Comparison of ENCODE assay signal across 28 cellular contexts in the genomic region with DNA sequence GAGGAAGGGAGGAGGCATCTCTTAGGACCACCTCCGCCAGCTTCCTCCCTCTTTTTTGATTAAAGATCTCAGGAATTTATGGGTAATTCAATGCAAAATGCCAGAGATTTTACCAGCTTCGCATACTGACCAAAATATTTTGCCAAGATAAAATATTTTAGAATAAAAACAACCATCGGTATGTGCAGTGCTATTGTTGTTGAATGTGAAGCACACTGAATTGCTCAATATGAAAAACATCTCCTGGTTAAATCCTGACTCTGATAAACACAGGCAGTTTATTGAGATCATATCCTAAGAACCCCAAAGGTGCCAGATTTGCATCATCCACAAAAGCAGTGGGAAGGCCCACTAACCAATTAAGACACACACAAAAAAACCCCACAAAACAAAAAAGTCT.
A peak's percentile ranks its signal among the peaks of the same experiment; 100 is the strongest.
DNase-seq lines count a peak whose midpoint lies in the region; ATAC-seq and TF ChIP-seq lines count a peak whose summit lies in the region.
"Had no signal": no experiment of that assay in that cellular context is flagged by ENCODE, and none has a peak within 500 bp of the region (broad histone marks: within the 10 kb centered on the region; RNA-seq: fewer than 3 reads in every experiment).

No MANE protein-coding gene starts in this region.

- in situ Hi-C loops in brain microvascular endothelial cell (cut with HindIII; ENCODE audit: low pct_ligation_motif_present, low sequenced_read_pairs), result no loop called here

- TF ChIP-seq POLR2A in gastroesophageal sphincter (IDR thresholded peaks at IDR 0.05), result no peak

- TF ChIP-seq CTCF in HFFc6 (IDR thresholded peaks at IDR 0.05), result no peak
- no peak for TF ChIP-seq CTCF in brain microvascular endothelial cell (IDR thresholded peaks at IDR 0.05; ENCODE audit: low read depth, low read length, missing control alignments)
- TF ChIP-seq CTCF in osteoblast (IDR thresholded peaks at IDR 0.05; ENCODE audit: extremely low read depth, low read depth, low read length), result no peak
- no peak for TF ChIP-seq CTCF in H9 (conservative IDR thresholded peaks at IDR 0.05)
- no peak for TF ChIP-seq CTCF in glutamatergic neuron (IDR thresholded peaks at IDR 0.05; ENCODE audit: partially characterized antibody, unreplicated experiment)
- no peak for TF ChIP-seq CTCF in gastroesophageal sphincter (IDR thresholded peaks at IDR 0.05)

- H3K4me3 ChIP-seq in ACC112 (ENCODE audit: low read depth, low read length), result peak overlapping the region; percentile 34; the same call in 1 of the 2 replicates
- no peak overlapping the region for H3K4me3 ChIP-seq in brain microvascular endothelial cell (ENCODE audit: low read depth, low read length)
- no peak overlapping the region for H3K4me3 ChIP-seq in osteoblast (ENCODE audit: insufficient read depth, low read length)
- H3K4me3 ChIP-seq in gastroesophageal sphincter, result no peak overlapping the region
- H3K4me3 ChIP-seq: psoas muscle, vagina had no signal

- no peak overlapping the region for H2AFZ ChIP-seq in ACC112 (ENCODE audit: low read length, unreplicated experiment)
- no peak overlapping the region for H2AFZ ChIP-seq in osteoblast (ENCODE audit: low read length)
- H2AFZ ChIP-seq in H9 (ENCODE audit: low read length), result no peak overlapping the region

- H3K9ac ChIP-seq in H9 (ENCODE audit: extremely low read depth, insufficient read length, low read length), result no peak overlapping the region

- H3K36me3 ChIP-seq in ACC112 (ENCODE audit: insufficient read depth, low read length), result no peaks in the 10 kb centered on the region
- no peaks in the 10 kb centered on the region for H3K36me3 ChIP-seq in brain microvascular endothelial cell (replicated peaks)
- H3K36me3 ChIP-seq in osteoblast (ENCODE audit: insufficient read depth, low read length), result no peaks in the 10 kb centered on the region
- H3K36me3 ChIP-seq in gastroesophageal sphincter, result no peaks in the 10 kb centered on the region
- H3K36me3 ChIP-seq: vagina, WERI-Rb-1 had no signal

- no CpG with 5 or more reads among the region's 3 CpGs for WGBS in H9 (ENCODE audit: extremely low coverage, insufficient read length, low lambda C conversion rate)
- 83 to 90% methylated on average over 2 to 3 of the region's 3 CpGs for WGBS in gastroesophageal sphincter (ENCODE audit: low coverage in 1 of 2), 2 donors

- no peaks in the 10 kb centered on the region for H3K9me3 ChIP-seq in osteoblast (ENCODE audit: low read depth, low read length)
- no peaks in the 10 kb centered on the region for H3K9me3 ChIP-seq in H9 (ENCODE audit: control insufficient read depth, low read depth, low read length)
- H3K9me3 ChIP-seq in gastroesophageal sphincter, result no peaks in the 10 kb centered on the region
- H3K9me3 ChIP-seq: psoas muscle, vagina had no signal

- H3K9me3 Mint-ChIP-seq in HFFc6, result no peaks in the 10 kb centered on the region
- no peaks in the 10 kb centered on the region for H3K9me3 Mint-ChIP-seq in H9
- no peaks in the 10 kb centered on the region for H3K9me3 Mint-ChIP-seq in glutamatergic neuron (ENCODE audit: unreplicated experiment)
- H3K9me3 Mint-ChIP-seq: activated T-cell treated with anti-CD3 and anti-CD28 coated beads, Interleukin-2, amount 50 U/mL, for 24 hours; dendritic cell treated with granulocyte-macrophage colony-stimulating factor and Interleukin-4, amounts not matched to agents 40 ng/mL and 50 ng/mL, for 4 days; endodermal cell; T-helper 2 cell treated with Interferon-gamma antibody and Interleukin-4, amounts not matched to agents 5 μg/mL and 100 μg/mL, for 36 hours had no signal

- no peak overlapping the region for H2BK20ac ChIP-seq in H9 (ENCODE audit: low read depth, low read length, poor library complexity, severe bottlenecking)

- H3K18ac ChIP-seq in H9 (ENCODE audit: insufficient read length, low read depth, low read length), result no peak overlapping the region

- no peaks in the 10 kb centered on the region for H4K20me1 ChIP-seq in osteoblast (ENCODE audit: insufficient read depth, low read length)
- H4K20me1 ChIP-seq in H9 (ENCODE audit: control insufficient read depth, insufficient read depth, insufficient read length), result no peaks in the 10 kb centered on the region

- no peaks in the 10 kb centered on the region for H3K23me2 ChIP-seq in H9 (ENCODE audit: insufficient read length, low read depth, low read length, poor library complexity, severe bottlenecking)

- H3K79me1 ChIP-seq in H9 (ENCODE audit: insufficient read depth, low read depth, low read length, poor library complexity, severe bottlenecking), result no peaks in the 10 kb centered on the region

- peak overlapping the region; percentile 81 for H3K27ac ChIP-seq in ACC112 (ENCODE audit: low read depth, low read length)
- peak overlapping the region; percentile 0 for H3K27ac ChIP-seq in brain microvascular endothelial cell
- peak overlapping the region; percentile 86 for H3K27ac ChIP-seq in osteoblast (ENCODE audit: low read depth, low read length)
- H3K27ac ChIP-seq in H9 (ENCODE audit: insufficient read length, low read depth, low read length), result no peak overlapping the region
- H3K27ac ChIP-seq in gastroesophageal sphincter, result no peak overlapping the region
- H3K27ac ChIP-seq: psoas muscle, vagina, WERI-Rb-1 had no signal

- no peak overlapping the region for H4K8ac ChIP-seq in H9 (replicated peaks; ENCODE audit: insufficient read length, low read depth, low read length)

- H4K5ac ChIP-seq in H9 (ENCODE audit: insufficient read length, low read depth, low read length), result no peak overlapping the region

- H3K23ac ChIP-seq in H9 (ENCODE audit: insufficient read length, low read depth, low read length), result no peak overlapping the region

- H3K4ac ChIP-seq in H9 (ENCODE audit: low read depth, low read length), result no peak overlapping the region

- no peaks in the 10 kb centered on the region for H3K27me3 ChIP-seq in ACC112 (ENCODE audit: insufficient read depth, low read length)
- H3K27me3 ChIP-seq in brain microvascular endothelial cell (replicated peaks), result no peaks in the 10 kb centered on the region
- no peaks in the 10 kb centered on the region for H3K27me3 ChIP-seq in osteoblast (ENCODE audit: insufficient read depth, low read length)
- H3K27me3 ChIP-seq in H9 (ENCODE audit: insufficient read depth, low read length), result no peaks in the 10 kb centered on the region
- no peaks in the 10 kb centered on the region for H3K27me3 ChIP-seq in gastroesophageal sphincter
- H3K27me3 ChIP-seq: vagina had no signal

- no peak overlapping the region for H3K14ac ChIP-seq in H9 (ENCODE audit: insufficient read depth, low read length)

- H2BK12ac ChIP-seq in H9 (ENCODE audit: insufficient read length, low read depth, low read length), result no peak overlapping the region

- ATAC-seq in gastroesophageal sphincter, result no peak
- ATAC-seq in HG02678 (IDR thresholded peaks at IDR 0.05; ENCODE audit: unreplicated experiment), result no peak
- ATAC-seq: esophagus mucosa; HepG2; left lobe of liver; PC-3; Right ventricle myocardium inferior; stimulated activated naive CD8-positive, alpha-beta T cell treated with anti-CD3 and anti-CD28 coated beads, Interleukin-15, Interleukin-2, amounts not matched to agents 100 U/mL and 50 U/mL, for 24 hours had no signal

- H3K79me2 ChIP-seq in ACC112 (ENCODE audit: control insufficient read depth, insufficient read depth, low read length, unreplicated experiment) (peaks cover 32% of the 10 kb centered on the region), osteoblast (ENCODE audit: insufficient read depth, low read length) (peaks cover 5% of the 10 kb centered on the region), H9 (ENCODE audit: insufficient read depth, low read length) (no peaks in the 10 kb centered on the region)

- peaks cover 57% of the 10 kb centered on the region for H3K4me1 Mint-ChIP-seq in HFFc6 (ENCODE audit: low read depth)
- H3K4me1 Mint-ChIP-seq in H9, result no peaks in the 10 kb centered on the region
- no peaks in the 10 kb centered on the region for H3K4me1 Mint-ChIP-seq in glutamatergic neuron (ENCODE audit: low read depth, unreplicated experiment)
- H3K4me1 Mint-ChIP-seq: endodermal cell had no signal

- H4K91ac ChIP-seq in H9 (ENCODE audit: insufficient read length, low read depth, low read length), result no peak overlapping the region

- H2BK5ac ChIP-seq in H9 (ENCODE audit: insufficient read length, low read length), result no peak overlapping the region

- no peaks in the 10 kb centered on the region for H3K27me3 Mint-ChIP-seq in HFFc6 (ENCODE audit: insufficient read depth)
- no peaks in the 10 kb centered on the region for H3K27me3 Mint-ChIP-seq in H9 (ENCODE audit: low read depth)
- H3K27me3 Mint-ChIP-seq in glutamatergic neuron (ENCODE audit: unreplicated experiment), result no peaks in the 10 kb centered on the region
- H3K27me3 Mint-ChIP-seq: activated T-cell treated with anti-CD3 and anti-CD28 coated beads, Interleukin-2, amount 50 U/mL, for 24 hours; dendritic cell treated with granulocyte-macrophage colony-stimulating factor and Interleukin-4, amounts not matched to agents 40 ng/mL and 50 ng/mL, for 4 days had no signal

- H2BK120ac ChIP-seq in H9 (ENCODE audit: low read depth, low read length, poor library complexity, severe bottlenecking), result no peak overlapping the region

- H3K56ac ChIP-seq in H9 (ENCODE audit: insufficient read length, low read depth, low read length), result no peak overlapping the region

- H3K36me3 Mint-ChIP-seq in HFFc6 (ENCODE audit: low read depth) (peaks cover 4% of the 10 kb centered on the region; the same call in 1 of the 2 replicates), H9 (ENCODE audit: insufficient read depth in 1 of 3, low read depth in 3 of 3) (no peaks in the 10 kb centered on the region), glutamatergic neuron (ENCODE audit: unreplicated experiment) (no peaks in the 10 kb centered on the region)

- H2BK15ac ChIP-seq in H9 (ENCODE audit: low read depth, low read length), result no peak overlapping the region

- DNase-seq in HFFc6, result no peak
- no peak for DNase-seq in brain microvascular endothelial cell
- no peak for DNase-seq in osteoblast (ENCODE audit: insufficient read length, low spot score, missing footprints)
- no peak for DNase-seq in H9
- no peak for DNase-seq in glutamatergic neuron
- DNase-seq: activated CD4-positive, alpha-beta T cell treated with anti-CD3 and anti-CD28 coated beads for 48 hours; activated gamma-delta T cell treated with Interleukin-2 at 50 U/mL for 16 hours; activated T-cell treated with anti-CD3 and anti-CD28 coated beads, Interleukin-2, amount 50 U/mL, for 24 hours; DMS153; endodermal cell; Kasumi-1; NCI-H1694 treated with DMSO at 0.1 percent for 48 hours; NCI-H2171; NCI-H524 treated with DMSO at 0.1 percent for 48 hours; PC-3; psoas muscle; stimulated activated naive CD8-positive, alpha-beta T cell treated with anti-CD3 and anti-CD28 coated beads, Interleukin-15, Interleukin-2, amounts not matched to agents 100 U/mL and 50 U/mL, for 24 hours; WERI-Rb-1 had no signal

- H3K4me1 ChIP-seq in ACC112 (ENCODE audit: control insufficient read depth, insufficient read depth, low read length, unreplicated experiment) (peaks cover 68% of the 10 kb centered on the region), osteoblast (ENCODE audit: insufficient read depth, low read length) (peaks cover 52% of the 10 kb centered on the region), H9 (ENCODE audit: insufficient read depth, low read length) (no peaks in the 10 kb centered on the region), gastroesophageal sphincter (peaks cover 2 to 59% (median 17%) of the 10 kb centered on the region in 3 donors)
- H3K4me1 ChIP-seq: vagina had no signal

- H3K4me2 ChIP-seq in osteoblast (ENCODE audit: insufficient read depth, low read length) (peak overlapping the region; percentile 39), H9 (ENCODE audit: insufficient read depth, insufficient read length, low read length) (no peak overlapping the region)

- H3T11ph ChIP-seq in H9 (ENCODE audit: low read length), result no peak overlapping the region

- no peak for TF ChIP-seq EP300 in gastroesophageal sphincter (IDR thresholded peaks at IDR 0.05)

- H3K4me3 Mint-ChIP-seq in HFFc6, result no peak overlapping the region
- no peak overlapping the region for H3K4me3 Mint-ChIP-seq in H9
- H3K4me3 Mint-ChIP-seq in glutamatergic neuron (ENCODE audit: unreplicated experiment), result no peak overlapping the region
- H3K4me3 Mint-ChIP-seq: activated T-cell treated with anti-CD3 and anti-CD28 coated beads, Interleukin-2, amount 50 U/mL, for 24 hours; dendritic cell treated with granulocyte-macrophage colony-stimulating factor and Interleukin-4, amounts not matched to agents 40 ng/mL and 50 ng/mL, for 4 days; endodermal cell; T-helper 2 cell treated with Interferon-gamma antibody and Interleukin-4, amounts not matched to agents 5 μg/mL and 100 μg/mL, for 36 hours had no signal

- H3K27ac Mint-ChIP-seq in HFFc6 (peak overlapping the region; percentile 57), H9 (0 out of 7 replicates have a peak overlapping the region, but pooled peaks of 1 of the 3 experiments have one; percentile 63), glutamatergic neuron (ENCODE audit: unreplicated experiment) (no peak overlapping the region)
- H3K27ac Mint-ChIP-seq: activated T-cell treated with anti-CD3 and anti-CD28 coated beads, Interleukin-2, amount 50 U/mL, for 24 hours; dendritic cell treated with granulocyte-macrophage colony-stimulating factor and Interleukin-4, amounts not matched to agents 40 ng/mL and 50 ng/mL, for 4 days; endodermal cell; T-helper 2 cell treated with Interferon-gamma antibody and Interleukin-4, amounts not matched to agents 5 μg/mL and 100 μg/mL, for 36 hours had no signal

- no peak overlapping the region for H2AK5ac ChIP-seq in H9 (ENCODE audit: insufficient read length, low read length)

Comparison
In these comparisons a context has a peak if more than half of its experiments do, and no peak if none do; other contexts are left out.
1. H3K27ac ChIP-seq: peak in ACC112 (single experiment), brain microvascular endothelial cell (single experiment) and osteoblast (single experiment); none in H9 (single experiment) and gastroesophageal sphincter (0 of 4).